In the genomic region with DNA sequence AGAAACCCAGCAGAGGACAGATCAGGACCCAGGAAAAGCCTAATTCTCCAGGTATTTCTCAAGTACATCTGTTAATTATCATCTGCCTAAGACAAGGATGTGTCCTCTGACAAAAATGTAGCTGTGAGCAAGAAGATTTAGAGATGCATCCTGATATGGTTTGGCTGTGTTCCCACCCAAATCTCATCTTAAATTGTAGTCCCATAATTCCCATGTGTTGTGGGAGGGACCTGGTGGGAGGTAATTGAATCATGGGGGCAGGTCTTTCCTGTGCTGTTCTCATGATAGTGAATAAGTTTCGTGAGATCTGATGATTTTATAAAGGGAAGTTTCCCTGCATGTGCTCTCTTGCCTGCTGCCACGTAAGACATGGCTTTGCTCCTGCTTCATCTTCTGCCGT, we compare ENCODE assay signal across 33 cellular contexts.
"Had no signal": no experiment of that assay in that cellular context is flagged by ENCODE, and none has a peak within 500 bp of the region (broad histone marks: within the 10 kb centered on the region; RNA-seq: fewer than 3 reads in every experiment).

No MANE protein-coding gene starts in this region.

- H3K27ac ChIP-seq: ascending aorta, cardiac muscle cell, VCaP had no signal

- H3K36me3 Mint-ChIP-seq: activated CD4-positive, alpha-beta memory T cell treated with anti-CD3 and anti-CD28 coated beads for 36 hours; activated naive CD4-positive, alpha-beta T cell treated with anti-CD3 and anti-CD28 coated beads, Interleukin-2, amount 10 ng/mL, durations not matched to agents 7 days and 5 days; activated naive CD4-positive, alpha-beta T cell treated with anti-CD3 and anti-CD28 coated beads, Interleukin-2, amount 50 U/mL, for 24 hours; activated naive CD8-positive, alpha-beta T cell; activated naive CD8-positive, alpha-beta T cell treated with anti-CD3 and anti-CD28 coated beads, Interleukin-2, amount 10 ng/mL, durations not matched to agents 7 days and 5 days; brain had no signal

- H3K4me3 Mint-ChIP-seq: activated B cell treated with CpG ODN at 0.5 μM for 24 hours; activated CD4-positive, alpha-beta memory T cell treated with anti-CD3 and anti-CD28 coated beads for 36 hours; activated CD4-positive, alpha-beta T cell treated with anti-CD3 and anti-CD28 coated beads, Interleukin-2, amount 10 ng/mL, durations not matched to agents 24 days and 14 days; activated CD8-positive, alpha-beta T cell treated with anti-CD3 and anti-CD28 coated beads for 36 hours; activated naive CD4-positive, alpha-beta T cell treated with anti-CD3 and anti-CD28 coated beads, Interleukin-2, amount 10 ng/mL, durations not matched to agents 7 days and 5 days; activated naive CD4-positive, alpha-beta T cell treated with anti-CD3 and anti-CD28 coated beads, Interleukin-2, amount 50 U/mL, for 24 hours; activated naive CD8-positive, alpha-beta T cell; activated naive CD8-positive, alpha-beta T cell treated with anti-CD3 and anti-CD28 coated beads, Interleukin-2, amount 10 ng/mL, durations not matched to agents 7 days and 5 days; activated naive CD8-positive, alpha-beta T cell treated with anti-CD3 and anti-CD28 coated beads, Interleukin-2, amount 50 U/mL, for 24 hours; activated T-cell treated with anti-CD3 and anti-CD28 coated beads, Interleukin-2, amount 50 U/mL, for 24 hours; brain; central memory CD8-positive, alpha-beta T cell; T-helper 1 cell treated with Interleukin-12 subunit alpha and Interleukin-12 subunit beta and Interleukin-4 antibody, amounts not matched to agents 30 μg/mL and 1 μg/mL, for 36 hours; T-helper 2 cell treated with Interferon-gamma antibody and Interleukin-4, amounts not matched to agents 5 μg/mL and 100 μg/mL, for 36 hours had no signal

- H3K27me3 Mint-ChIP-seq: activated B cell treated with CpG ODN at 0.5 μM for 24 hours; activated CD4-positive, alpha-beta T cell treated with anti-CD3 and anti-CD28 coated beads, Interleukin-2, amount 10 ng/mL, durations not matched to agents 24 days and 14 days; activated CD8-positive, alpha-beta T cell treated with anti-CD3 and anti-CD28 coated beads for 36 hours; activated naive CD4-positive, alpha-beta T cell treated with anti-CD3 and anti-CD28 coated beads, Interleukin-2, amount 10 ng/mL, durations not matched to agents 7 days and 5 days; activated naive CD8-positive, alpha-beta T cell; activated naive CD8-positive, alpha-beta T cell treated with anti-CD3 and anti-CD28 coated beads, Interleukin-2, amount 10 ng/mL, durations not matched to agents 7 days and 5 days; activated naive CD8-positive, alpha-beta T cell treated with anti-CD3 and anti-CD28 coated beads, Interleukin-2, amount 50 U/mL, for 24 hours had no signal

- H3K4me3 ChIP-seq: ascending aorta, cardiac muscle cell had no signal

- H3K36me3 ChIP-seq: ascending aorta, cardiac muscle cell had no signal

- H3K9me3 Mint-ChIP-seq: activated B cell treated with CpG ODN at 0.5 μM for 24 hours; activated CD4-positive, alpha-beta T cell treated with anti-CD3 and anti-CD28 coated beads, Interleukin-2, amount 10 ng/mL, durations not matched to agents 24 days and 14 days; activated CD8-positive, alpha-beta T cell treated with anti-CD3 and anti-CD28 coated beads for 36 hours; activated naive CD4-positive, alpha-beta T cell treated with anti-CD3 and anti-CD28 coated beads, Interleukin-2, amount 10 ng/mL, durations not matched to agents 7 days and 5 days; activated naive CD8-positive, alpha-beta T cell treated with anti-CD3 and anti-CD28 coated beads, Interleukin-2, amount 10 ng/mL, durations not matched to agents 7 days and 5 days; activated naive CD8-positive, alpha-beta T cell treated with anti-CD3 and anti-CD28 coated beads, Interleukin-2, amount 50 U/mL, for 24 hours; activated T-cell treated with anti-CD3 and anti-CD28 coated beads, Interleukin-2, amount 50 U/mL, for 24 hours; activated T-helper 2 cell treated with anti-CD3 and anti-CD28 coated beads, Interferon-gamma antibody, Interleukin-2, Interleukin-4, amounts not matched to agents 10 μg/mL and 5 μg/mL and 100 μg/mL, durations not matched to agents 14 hours and 24 hours and 36 hours; central memory CD8-positive, alpha-beta T cell; T-helper 1 cell treated with Interleukin-12 subunit alpha and Interleukin-12 subunit beta and Interleukin-4 antibody, amounts not matched to agents 30 μg/mL and 1 μg/mL, for 36 hours; T-helper 2 cell treated with Interferon-gamma antibody and Interleukin-4, amounts not matched to agents 5 μg/mL and 100 μg/mL, for 36 hours had no signal

- H3K4me1 Mint-ChIP-seq: activated B cell treated with CpG ODN at 0.5 μM for 24 hours; activated CD4-positive, alpha-beta T cell treated with anti-CD3 and anti-CD28 coated beads, Interleukin-2, amount 10 ng/mL, durations not matched to agents 24 days and 14 days; activated naive CD4-positive, alpha-beta T cell treated with anti-CD3 and anti-CD28 coated beads, Interleukin-2, amount 10 ng/mL, durations not matched to agents 7 days and 5 days; activated naive CD4-positive, alpha-beta T cell treated with anti-CD3 and anti-CD28 coated beads, Interleukin-2, amount 50 U/mL, for 24 hours; activated naive CD8-positive, alpha-beta T cell treated with anti-CD3 and anti-CD28 coated beads, Interleukin-2, amount 10 ng/mL, durations not matched to agents 7 days and 5 days; activated naive CD8-positive, alpha-beta T cell treated with anti-CD3 and anti-CD28 coated beads, Interleukin-2, amount 50 U/mL, for 24 hours; central memory CD8-positive, alpha-beta T cell had no signal

- H3K27ac Mint-ChIP-seq: activated B cell treated with CpG ODN at 0.5 μM for 24 hours; activated CD4-positive, alpha-beta memory T cell treated with anti-CD3 and anti-CD28 coated beads for 36 hours; activated CD4-positive, alpha-beta T cell treated with anti-CD3 and anti-CD28 coated beads, Interleukin-2, amount 10 ng/mL, durations not matched to agents 24 days and 14 days; activated CD8-positive, alpha-beta T cell treated with anti-CD3 and anti-CD28 coated beads for 36 hours; activated naive CD4-positive, alpha-beta T cell treated with anti-CD3 and anti-CD28 coated beads, Interleukin-2, amount 10 ng/mL, durations not matched to agents 7 days and 5 days; activated naive CD4-positive, alpha-beta T cell treated with anti-CD3 and anti-CD28 coated beads, Interleukin-2, amount 50 U/mL, for 24 hours; activated naive CD8-positive, alpha-beta T cell; activated naive CD8-positive, alpha-beta T cell treated with anti-CD3 and anti-CD28 coated beads, Interleukin-2, amount 10 ng/mL, durations not matched to agents 7 days and 5 days; activated naive CD8-positive, alpha-beta T cell treated with anti-CD3 and anti-CD28 coated beads, Interleukin-2, amount 50 U/mL, for 24 hours; activated T-cell treated with anti-CD3 and anti-CD28 coated beads, Interleukin-2, amount 50 U/mL, for 24 hours; activated T-helper 2 cell treated with anti-CD3 and anti-CD28 coated beads, Interferon-gamma antibody, Interleukin-2, Interleukin-4, amounts not matched to agents 10 μg/mL and 5 μg/mL and 100 μg/mL, durations not matched to agents 14 hours and 24 hours and 36 hours; brain; T-helper 1 cell treated with Interleukin-12 subunit alpha and Interleukin-12 subunit beta and Interleukin-4 antibody, amounts not matched to agents 30 μg/mL and 1 μg/mL, for 36 hours; T-helper 2 cell treated with Interferon-gamma antibody and Interleukin-4, amounts not matched to agents 5 μg/mL and 100 μg/mL, for 36 hours had no signal

- H3K4me1 ChIP-seq: ascending aorta had no signal

- H3K27me3 ChIP-seq: ascending aorta, cardiac muscle cell had no signal

- DNase-seq: activated B cell treated with CpG ODN at 0.5 μM for 24 hours; activated CD4-positive, alpha-beta memory T cell treated with anti-CD3 and anti-CD28 coated beads for 36 hours; activated CD4-positive, alpha-beta T cell treated with anti-CD3 and anti-CD28 coated beads for 4 hours; activated CD4-positive, alpha-beta T cell treated with anti-CD3 and anti-CD28 coated beads, Interleukin-2, amount 10 ng/mL, durations not matched to agents 24 days and 14 days; activated CD4-positive, alpha-beta T cell treated with anti-CD3 and anti-CD28 coated beads, Interleukin-2, amount 50 U/mL, for 1 hour; activated CD4-positive, alpha-beta T cell treated with anti-CD3 and anti-CD28 coated beads, Interleukin-2, amount 50 U/mL, for 4 hours; activated CD4-positive, CD25-positive, alpha-beta regulatory T cell treated with anti-CD3 and anti-CD28 coated beads, Interleukin-2, amount 50 U/mL, for 72 hours; activated CD8-positive, alpha-beta memory T cell treated with anti-CD3 and anti-CD28 coated beads, Interleukin-2, amount 50 U/mL, for 4 hours; activated CD8-positive, alpha-beta T cell treated with anti-CD3 and anti-CD28 coated beads for 36 hours; activated effector memory CD4-positive, alpha-beta T cell treated with Interleukin-2 at 50 U/mL for 16 hours; activated gamma-delta T cell; activated naive CD4-positive, alpha-beta T cell treated with anti-CD3 and anti-CD28 coated beads, Interleukin-2, amount 10 ng/mL, durations not matched to agents 7 days and 5 days; activated naive CD4-positive, alpha-beta T cell treated with Interleukin-2 at 50 U/mL for 16 hours; activated naive CD8-positive, alpha-beta T cell treated with anti-CD3 and anti-CD28 coated beads, Interleukin-2, amount 10 ng/mL, durations not matched to agents 7 days and 5 days; activated naive CD8-positive, alpha-beta T cell treated with anti-CD3 and anti-CD28 coated beads, Interleukin-2, amount 50 U/mL, for 24 hours; activated T-cell treated with anti-CD3 and anti-CD28 coated beads, Interleukin-2, amount 50 U/mL, for 24 hours; activated T-cell treated with anti-CD3 and anti-CD28 coated beads, Interleukin-2, amount 50 U/mL, for 48 hours; amygdala; anterior cingulate cortex; cerebellar nuclear complex; T-helper 1 cell; T-helper 2 cell; T-helper 9 cell had no signal

- ATAC-seq: activated CD8-positive, alpha-beta T cell treated with anti-CD3 and anti-CD28 coated beads for 36 hours; activated naive CD8-positive, alpha-beta T cell treated with anti-CD3 and anti-CD28 coated beads, Interleukin-2, amount 50 U/mL, for 24 hours had no signal
